Comparison of ENCODE assay signal across 14 cellular contexts in genomic region chr2:160351978-160352377, GRCh38.
DNase-seq lines count a peak whose midpoint lies in the region; ATAC-seq, FAIRE-seq and TF ChIP-seq lines count a peak whose summit lies in the region.
"Had no signal": no experiment of that assay in that cellular context is flagged by ENCODE, and none has a peak within 500 bp of the region (broad histone marks: within the 10 kb centered on the region; RNA-seq: fewer than 3 reads in every experiment).

No MANE protein-coding gene starts in this region.

- POLR2A ChIA-PET in AG04450 (lab: Yijun Ruan, JAX), result no interaction called here

- CTCF ChIA-PET in AG04450 (lab: Charles Lee), result interaction anchor here (2.8 kb wide), 1 partner anchor 28 kb away, joined by 11 read pairs; no protein-coding TSS in a partner anchor

- no peak overlapping the region for H3K4me3 ChIP-seq in AG04450 (ENCODE audit: low read depth, low read length)
- H3K4me3 ChIP-seq in astrocyte of the spinal cord (ENCODE audit: low read depth, low read length), result no peak overlapping the region
- H3K4me3 ChIP-seq in left lung, result no peak overlapping the region
- H3K4me3 ChIP-seq in kidney (ENCODE audit: low read length in 2 of 2), result no peak overlapping the region
- H3K4me3 ChIP-seq: ovary had no signal

- H3K4me1 ChIP-seq in left lung (peaks cover 13 to 83% of the 10 kb centered on the region in 2 donors), kidney (ENCODE audit: control insufficient read depth in 1 of 2, insufficient read depth in 1 of 2, low read depth in 1 of 2, low read length in 2 of 2) (peaks cover 12 to 25% of the 10 kb centered on the region in 2 donors)

- no peak for TF ChIP-seq CTCF in AG04450 (IDR thresholded peaks at IDR 0.05; ENCODE audit: low read depth, low read length)
- TF ChIP-seq CTCF in astrocyte of the spinal cord (IDR thresholded peaks at IDR 0.05; ENCODE audit: low read depth, low read length), result no peak
- TF ChIP-seq CTCF in left lung (IDR thresholded peaks at IDR 0.05), result no peak
- TF ChIP-seq CTCF in GM13976 (IDR thresholded peaks at IDR 0.05; ENCODE audit: borderline replicate concordance, control extremely low read depth, extremely low read depth, insufficient read depth, missing control alignments), result no peak
- no peak for TF ChIP-seq CTCF in kidney (IDR thresholded peaks at IDR 0.05; ENCODE audit: borderline replicate concordance, extremely low read depth, insufficient read depth)

- in situ Hi-C loops in KBM-7 (cut with MboI; ENCODE audit: low pct_unique_long_range_greater_than_20kb, low sequenced_read_pairs) (no loop called here), astrocyte of the spinal cord (cut with HindIII; ENCODE audit: low sequenced_read_pairs) (no loop called here), GM13976 (cut with MboI; ENCODE audit: low sequenced_read_pairs, unreplicated experiment) (no loop called here)

- H3K9me3 ChIP-seq in AG04450 (ENCODE audit: control insufficient read depth, insufficient read depth, low read length) (no peaks in the 10 kb centered on the region), left lung (no peaks in the 10 kb centered on the region), kidney (ENCODE audit: control insufficient read depth in 1 of 2, low read length in 2 of 2) (no peaks in the 10 kb centered on the region)
- H3K9me3 ChIP-seq: ovary had no signal

- no peak for FAIRE-seq in kidney (lab: Jason Lieb, UNC)
- FAIRE-seq: colon had no signal

- ATAC-seq in left lung (peak; percentile 45), HG02588 (IDR thresholded peaks at IDR 0.05; ENCODE audit: unreplicated experiment) (no peak)

- H3K36me3 ChIP-seq in left lung (peaks cover 0 to 5% of the 10 kb centered on the region in 2 donors), kidney (ENCODE audit: control insufficient read depth in 1 of 2, insufficient read depth in 2 of 2, low read length in 2 of 2) (no peaks in the 10 kb centered on the region)
- H3K36me3 ChIP-seq: ovary had no signal

- H3K27ac ChIP-seq in AG04450 (ENCODE audit: low read depth, low read length) (peak overlapping the region; percentile 65), left lung (peak overlapping the region in 1 of 2 donors; percentile 71), kidney (ENCODE audit: low read depth in 2 of 2, low read length in 2 of 2) (no peak overlapping the region)
- H3K27ac ChIP-seq: ovary had no signal

- no peak overlapping the region for H3K9ac ChIP-seq in kidney (ENCODE audit: low read length in 2 of 2)

- no peaks in the 10 kb centered on the region for H3K27me3 ChIP-seq in AG04450 (ENCODE audit: control insufficient read depth, insufficient read depth, low read length)
- no peaks in the 10 kb centered on the region for H3K27me3 ChIP-seq in left lung
- H3K27me3 ChIP-seq: ovary had no signal

- DNase-seq in AG04450 (ENCODE audit: low read depth, low spot score), result no peak
- peak; percentile 25 for DNase-seq in KBM-7
- peak; percentile 67 for DNase-seq in astrocyte of the spinal cord (ENCODE audit: low read depth, low spot score)
- DNase-seq in left lung, result no peak
- no peak for DNase-seq in HK-2 (ENCODE audit: unreplicated experiment)
- no peak for DNase-seq in GM13976 (ENCODE audit: low spot score)
- DNase-seq in kidney, result no peak
- DNase-seq: CD4-positive, alpha-beta T cell; KG1; NCI-H345; ovary; T-helper 1 cell had no signal

- intact Hi-C loops in left lung (cut with DNase I), result no loop called here
- intact Hi-C loops in kidney (cut with DNase I), result no loop called here

Comparison
In these comparisons a context has a peak if more than half of its experiments do, and no peak if none do; other contexts are left out.
1. DNase-seq: peak in KBM-7 (single experiment) and astrocyte of the spinal cord (single experiment); none in AG04450 (single experiment), left lung (0 of 2), HK-2 (single experiment), GM13976 (single experiment) and kidney (single experiment).